In the genomic region with DNA sequence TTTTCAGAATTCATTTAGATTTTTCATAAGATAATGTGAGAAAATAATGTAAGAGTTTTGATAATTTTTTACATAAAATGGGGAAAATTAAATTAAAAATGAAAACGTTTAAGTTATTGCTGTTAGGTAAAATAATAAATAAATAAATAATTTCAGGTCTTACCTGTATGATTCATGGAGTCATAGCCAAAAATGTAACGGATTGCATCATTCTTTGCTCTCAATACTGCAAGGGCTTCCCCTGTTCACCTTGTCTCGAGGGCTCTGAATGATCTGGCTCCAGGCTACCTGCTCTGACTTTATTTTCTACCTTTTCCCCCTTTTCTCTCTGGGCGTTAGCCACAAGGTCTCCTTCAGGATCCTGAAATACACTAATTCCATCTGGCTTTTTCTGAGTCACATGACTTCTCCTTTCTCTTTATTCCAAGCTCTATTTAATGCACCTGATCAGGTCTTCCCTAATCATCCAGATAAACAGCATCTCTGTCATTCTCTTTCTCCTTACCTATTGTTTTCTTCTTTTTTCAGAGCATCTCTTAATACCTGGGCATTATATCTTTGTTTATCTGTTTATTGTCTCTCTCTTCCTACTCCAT, we compare ENCODE assay signal across 14 cellular contexts.
"Had no signal": no experiment of that assay in that cellular context is flagged by ENCODE, and none has a peak within 500 bp of the region (broad histone marks: within the 10 kb centered on the region; RNA-seq: fewer than 3 reads in every experiment).

No MANE protein-coding gene starts in this region.

- DNase-seq: activated CD4-positive, alpha-beta memory T cell treated with anti-CD3 and anti-CD28 coated beads for 36 hours; activated CD8-positive, alpha-beta memory T cell treated with anti-CD3 and anti-CD28 coated beads, Interleukin-2, amount 10 ng/mL, durations not matched to agents 7 days and 5 days; activated naive CD4-positive, alpha-beta T cell treated with anti-CD3 and anti-CD28 coated beads, Interleukin-2, amount 10 ng/mL, durations not matched to agents 7 days and 5 days; activated T-cell treated with anti-CD3 and anti-CD28 coated beads, Interleukin-2, amount 50 U/mL, for 1 hour; hippocampal formation; left ventricle myocardium superior; mesenchymal stem cell; natural killer cell; T1000 had no signal

- H3K27ac Mint-ChIP-seq: activated CD4-positive, alpha-beta memory T cell treated with anti-CD3 and anti-CD28 coated beads for 36 hours; activated CD8-positive, alpha-beta memory T cell treated with anti-CD3 and anti-CD28 coated beads, Interleukin-2, amount 10 ng/mL, durations not matched to agents 7 days and 5 days; activated naive CD4-positive, alpha-beta T cell treated with anti-CD3 and anti-CD28 coated beads, Interleukin-2, amount 10 ng/mL, durations not matched to agents 7 days and 5 days; activated T-helper 2 cell treated with anti-CD3 and anti-CD28 coated beads, Interferon-gamma antibody, Interleukin-2, Interleukin-4, amounts not matched to agents 10 μg/mL and 5 μg/mL and 100 μg/mL, durations not matched to agents 14 hours and 24 hours and 36 hours; natural killer cell; stimulated activated effector memory CD8-positive, alpha-beta T cell treated with anti-CD3 and anti-CD28 coated beads, Interleukin-12 subunit alpha, Interleukin-12 subunit beta, amount 100 ng/mL, for 72 hours had no signal

- H3K4me3 Mint-ChIP-seq: activated CD4-positive, alpha-beta memory T cell treated with anti-CD3 and anti-CD28 coated beads for 36 hours; activated CD8-positive, alpha-beta memory T cell treated with anti-CD3 and anti-CD28 coated beads, Interleukin-2, amount 10 ng/mL, durations not matched to agents 7 days and 5 days; activated naive CD4-positive, alpha-beta T cell treated with anti-CD3 and anti-CD28 coated beads, Interleukin-2, amount 10 ng/mL, durations not matched to agents 7 days and 5 days; natural killer cell; stimulated activated effector memory CD8-positive, alpha-beta T cell treated with anti-CD3 and anti-CD28 coated beads, Interleukin-12 subunit alpha, Interleukin-12 subunit beta, amount 100 ng/mL, for 72 hours had no signal

- ATAC-seq: activated CD8-positive, alpha-beta memory T cell treated with anti-CD3 and anti-CD28 coated beads, Interleukin-2, amount 10 ng/mL, durations not matched to agents 7 days and 5 days; left ventricle myocardium superior; natural killer cell; stimulated activated effector memory CD8-positive, alpha-beta T cell treated with anti-CD3 and anti-CD28 coated beads, Interleukin-12 subunit alpha, Interleukin-12 subunit beta, amount 100 ng/mL, for 72 hours had no signal

- H3K4me3 ChIP-seq: ascending aorta, esophagus muscularis mucosa, thoracic aorta had no signal

- H3K27ac ChIP-seq: ascending aorta, esophagus muscularis mucosa, thoracic aorta had no signal

- H3K9me3 Mint-ChIP-seq: activated CD4-positive, alpha-beta memory T cell treated with anti-CD3 and anti-CD28 coated beads for 36 hours; activated naive CD4-positive, alpha-beta T cell treated with anti-CD3 and anti-CD28 coated beads, Interleukin-2, amount 10 ng/mL, durations not matched to agents 7 days and 5 days; activated T-helper 2 cell treated with anti-CD3 and anti-CD28 coated beads, Interferon-gamma antibody, Interleukin-2, Interleukin-4, amounts not matched to agents 10 μg/mL and 5 μg/mL and 100 μg/mL, durations not matched to agents 14 hours and 24 hours and 36 hours; natural killer cell; stimulated activated effector memory CD8-positive, alpha-beta T cell treated with anti-CD3 and anti-CD28 coated beads, Interleukin-12 subunit alpha, Interleukin-12 subunit beta, amount 100 ng/mL, for 72 hours had no signal

- H3K4me1 ChIP-seq: ascending aorta had no signal

- H3K36me3 ChIP-seq: ascending aorta, esophagus muscularis mucosa, thoracic aorta had no signal

- H3K4me1 Mint-ChIP-seq: activated CD8-positive, alpha-beta memory T cell treated with anti-CD3 and anti-CD28 coated beads, Interleukin-2, amount 10 ng/mL, durations not matched to agents 7 days and 5 days; activated naive CD4-positive, alpha-beta T cell treated with anti-CD3 and anti-CD28 coated beads, Interleukin-2, amount 10 ng/mL, durations not matched to agents 7 days and 5 days; natural killer cell; stimulated activated effector memory CD8-positive, alpha-beta T cell treated with anti-CD3 and anti-CD28 coated beads, Interleukin-12 subunit alpha, Interleukin-12 subunit beta, amount 100 ng/mL, for 72 hours had no signal

- H3K9me3 ChIP-seq: ascending aorta, esophagus muscularis mucosa, thoracic aorta had no signal

- H3K27me3 ChIP-seq: ascending aorta, esophagus muscularis mucosa had no signal

- H3K36me3 Mint-ChIP-seq: activated CD4-positive, alpha-beta memory T cell treated with anti-CD3 and anti-CD28 coated beads for 36 hours; activated CD8-positive, alpha-beta memory T cell treated with anti-CD3 and anti-CD28 coated beads, Interleukin-2, amount 10 ng/mL, durations not matched to agents 7 days and 5 days; activated naive CD4-positive, alpha-beta T cell treated with anti-CD3 and anti-CD28 coated beads, Interleukin-2, amount 10 ng/mL, durations not matched to agents 7 days and 5 days; natural killer cell; stimulated activated effector memory CD8-positive, alpha-beta T cell treated with anti-CD3 and anti-CD28 coated beads, Interleukin-12 subunit alpha, Interleukin-12 subunit beta, amount 100 ng/mL, for 72 hours had no signal
